ENCODE assay signal across 10 cellular contexts in the genomic region with DNA sequence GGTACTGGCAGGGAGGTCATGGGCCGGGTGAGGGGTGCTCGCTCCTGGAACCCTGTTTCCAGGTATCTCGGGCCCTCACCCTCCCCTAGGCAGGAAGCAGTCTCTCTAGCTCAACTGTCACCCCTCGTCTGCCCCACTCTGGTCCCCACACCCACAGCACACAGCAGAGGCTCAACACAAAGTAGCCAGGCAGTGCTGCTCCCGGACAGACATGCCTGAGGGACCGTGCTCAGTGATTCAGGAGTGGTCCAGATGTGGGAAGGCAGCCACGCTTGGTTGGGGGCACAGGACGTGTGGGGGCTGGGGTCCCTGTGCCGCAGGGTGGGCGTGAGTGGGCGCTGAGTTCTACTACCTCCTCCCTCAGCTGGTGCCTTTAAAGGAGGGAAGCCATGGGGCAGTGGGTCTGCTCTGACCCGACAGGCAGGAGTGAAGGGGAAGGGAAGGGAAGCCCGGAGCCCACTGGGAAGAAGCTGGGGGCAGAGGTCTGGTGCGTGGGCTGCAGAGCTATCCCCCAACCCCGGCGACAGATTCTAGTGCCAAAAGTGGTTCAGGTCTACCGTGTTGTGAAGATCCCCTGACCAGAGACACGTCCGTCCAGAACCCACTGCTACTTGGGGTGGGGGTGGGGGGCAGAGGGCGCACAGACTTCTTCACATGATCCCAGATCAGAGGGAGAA. TPM values are rescaled to one million over a fixed set of nuclear protein-coding genes. Genes with fewer than 3 reads are reported as not detected.
DNase-seq lines count a peak whose midpoint lies in the region; ATAC-seq, FAIRE-seq and TF ChIP-seq lines count a peak whose summit lies in the region.
"Had no signal": no experiment of that assay in that cellular context is flagged by ENCODE, and none has a peak within 500 bp of the region (broad histone marks: within the 10 kb centered on the region; RNA-seq: fewer than 3 reads in every experiment).

No MANE protein-coding gene starts in this region.

- H2AFZ ChIP-seq in H9 (ENCODE audit: low read length) = no peak overlapping the region

- H3K27ac ChIP-seq in 22Rv1 (peak overlapping the region; percentile 43; the same call in 1 of the 2 replicates), H9 (ENCODE audit: insufficient read length, low read depth, low read length) (no peak overlapping the region)

- H4K20me1 ChIP-seq in H9 (ENCODE audit: control insufficient read depth, insufficient read depth, insufficient read length) = no peaks in the 10 kb centered on the region

- no peaks in the 10 kb centered on the region for H3K4me1 ChIP-seq in H9 (ENCODE audit: insufficient read depth, low read length)

- no peak for FAIRE-seq in GM12892 (lab: Jason Lieb, UNC)

- H3K9me3 ChIP-seq in H9 (ENCODE audit: control insufficient read depth, low read depth, low read length) = no peaks in the 10 kb centered on the region

- no peak overlapping the region for H3K14ac ChIP-seq in H9 (ENCODE audit: insufficient read depth, low read length)

- H3K27me3 ChIP-seq in H9 (ENCODE audit: insufficient read depth, low read length) = no peaks in the 10 kb centered on the region

- no peak overlapping the region for H3T11ph ChIP-seq in H9 (ENCODE audit: low read length)

- H3K4ac ChIP-seq in H9 (ENCODE audit: low read depth, low read length) = no peak overlapping the region

- H2BK120ac ChIP-seq in H9 (ENCODE audit: low read depth, low read length, poor library complexity, severe bottlenecking) = no peak overlapping the region

- H3K27me3 Mint-ChIP-seq in H9 (ENCODE audit: low read depth) (peaks cover 3% of the 10 kb centered on the region; the same call in 1 of the 2 replicates), chondrocyte (ENCODE audit: low read depth) (no peaks in the 10 kb centered on the region), nephron progenitor cell (ENCODE audit: low read depth, poor library complexity) (no peaks in the 10 kb centered on the region)
- H3K27me3 Mint-ChIP-seq: activated naive CD4-positive, alpha-beta T cell treated with anti-CD3 and anti-CD28 coated beads, Interleukin-2, amount 50 U/mL, for 24 hours had no signal

- TF ChIP-seq CTCF in 22Rv1 (IDR thresholded peaks at IDR 0.05) (no peak), H9 (conservative IDR thresholded peaks at IDR 0.05) (no peak), chondrocyte (IDR thresholded peaks at IDR 0.05) (no peak), nephron progenitor cell (IDR thresholded peaks at IDR 0.05) (no peak)

- H3K4me3 Mint-ChIP-seq in H9 (no peak overlapping the region), chondrocyte (ENCODE audit: unreplicated experiment) (peak overlapping the region; percentile 25), nephron progenitor cell (peak overlapping the region; percentile 20)

- no peak overlapping the region for H4K5ac ChIP-seq in H9 (ENCODE audit: insufficient read length, low read depth, low read length)

- no peak overlapping the region for H2AK5ac ChIP-seq in H9 (ENCODE audit: insufficient read length, low read length)

- H2BK20ac ChIP-seq in H9 (ENCODE audit: low read depth, low read length, poor library complexity, severe bottlenecking) = no peak overlapping the region

- H3K4me2 ChIP-seq in H9 (ENCODE audit: insufficient read depth, insufficient read length, low read length) = no peak overlapping the region

- H3K9ac ChIP-seq in H9 (ENCODE audit: extremely low read depth, insufficient read length, low read length) = no peak overlapping the region

- no peak overlapping the region for H3K56ac ChIP-seq in H9 (ENCODE audit: insufficient read length, low read depth, low read length)

- no peaks in the 10 kb centered on the region for H3K9me3 Mint-ChIP-seq in H9
- no peaks in the 10 kb centered on the region for H3K9me3 Mint-ChIP-seq in chondrocyte (ENCODE audit: low read depth)
- H3K9me3 Mint-ChIP-seq in nephron progenitor cell = no peaks in the 10 kb centered on the region
- H3K9me3 Mint-ChIP-seq: activated naive CD4-positive, alpha-beta T cell treated with anti-CD3 and anti-CD28 coated beads, Interleukin-2, amount 50 U/mL, for 24 hours had no signal

- H4K91ac ChIP-seq in H9 (ENCODE audit: insufficient read length, low read depth, low read length) = no peak overlapping the region

- peaks cover 2 to 14% of the 10 kb centered on the region in 2 experiments for H3K4me1 Mint-ChIP-seq in H9
- peaks cover 76% of the 10 kb centered on the region for H3K4me1 Mint-ChIP-seq in chondrocyte (ENCODE audit: low read depth)
- peaks cover 70% of the 10 kb centered on the region for H3K4me1 Mint-ChIP-seq in nephron progenitor cell

- H3K23me2 ChIP-seq in H9 (ENCODE audit: insufficient read length, low read depth, low read length, poor library complexity, severe bottlenecking) = no peaks in the 10 kb centered on the region

- peak overlapping the region in 2 of 3 experiments; percentile 44 to 85; a peak in 2 of 7 replicates for H3K27ac Mint-ChIP-seq in H9
- peak overlapping the region; percentile 88 for H3K27ac Mint-ChIP-seq in chondrocyte (ENCODE audit: unreplicated experiment)
- peak overlapping the region; percentile 88 for H3K27ac Mint-ChIP-seq in nephron progenitor cell

- WGBS in H9 (ENCODE audit: extremely low coverage, insufficient read length, low lambda C conversion rate) = no CpG with 5 or more reads among the region's 20 CpGs

- TF ChIP-seq POLR2A in GM12892 (IDR thresholded peaks at IDR 0.05; ENCODE audit: low read depth, low read length) = no peak

- H3K79me2 ChIP-seq in H9 (ENCODE audit: insufficient read depth, low read length) = no peaks in the 10 kb centered on the region

- no peak overlapping the region for H3K23ac ChIP-seq in H9 (ENCODE audit: insufficient read length, low read depth, low read length)

- H2BK12ac ChIP-seq in H9 (ENCODE audit: insufficient read length, low read depth, low read length) = no peak overlapping the region

- H2BK15ac ChIP-seq in H9 (ENCODE audit: low read depth, low read length) = no peak overlapping the region

- no peak overlapping the region for H2BK5ac ChIP-seq in H9 (ENCODE audit: insufficient read length, low read length)

- H4K8ac ChIP-seq in H9 (replicated peaks; ENCODE audit: insufficient read length, low read depth, low read length) = no peak overlapping the region

- H3K79me1 ChIP-seq in H9 (ENCODE audit: insufficient read depth, low read depth, low read length, poor library complexity, severe bottlenecking) = no peaks in the 10 kb centered on the region

- H3K36me3 Mint-ChIP-seq in H9 (ENCODE audit: insufficient read depth in 1 of 3, low read depth in 3 of 3) (peaks cover 22 to 45% (median 37%) of the 10 kb centered on the region in 3 experiments; a peak in 6 of 7 replicates), chondrocyte (ENCODE audit: low read depth) (peaks cover 21% of the 10 kb centered on the region), nephron progenitor cell (ENCODE audit: low read depth) (peaks cover 36% of the 10 kb centered on the region)

- DNase-seq in H9 (peak; percentile 36), chondrocyte (ENCODE audit: low spot score) (no peak), nephron progenitor cell (no peak), AG20443 (ENCODE audit: low spot score) (no peak), GM12892 (ENCODE audit: insufficient read length) (no peak), activated gamma-delta T cell treated with Interleukin-2 at 50 U/mL for 16 hours (no peak)
- DNase-seq: Karpas-422 had no signal

- ATAC-seq in GM19035 (IDR thresholded peaks at IDR 0.05; ENCODE audit: unreplicated experiment) = no peak

- H3K18ac ChIP-seq in H9 (ENCODE audit: insufficient read length, low read depth, low read length) = no peak overlapping the region

RNA-seq across cellular contexts. Expression of a gene that starts 11.8 kb away (rescaled TPM):
- total RNA-seq in H9 (2021) = 26.0 and 28.4 TPM in 2 replicates
- 53.3 to 206 TPM (median 189 TPM) in 3 replicates for total RNA-seq in chondrocyte
- 56.1 TPM for polyA plus RNA-seq in GM12892 (2012; ENCODE audit: missing spikeins)

RNA-seq across cellular contexts. Expression of a gene that starts 28.0 kb away (rescaled TPM):
- 11.0 and 14.6 TPM in 2 replicates for total RNA-seq in H9 (2021)
- 23.5 to 39.8 TPM (median 24.1 TPM) in 3 replicates for total RNA-seq in chondrocyte
- 47.8 TPM for polyA plus RNA-seq in GM12892 (2012; ENCODE audit: missing spikeins)

RNA-seq across cellular contexts. Expression of a gene that starts 32.9 kb away (rescaled TPM):
- total RNA-seq in H9 (2021) = 137 and 144 TPM in 2 replicates
- total RNA-seq in chondrocyte = 93.0 to 94.5 TPM (median 93.9 TPM) in 3 replicates
- polyA plus RNA-seq in GM12892 (2012; ENCODE audit: missing spikeins) = 52.3 TPM

Comparison
In these comparisons a context has a peak if more than half of its experiments do, and no peak if none do; other contexts are left out.
1. H3K4me3 Mint-ChIP-seq: peak in chondrocyte (single experiment) and nephron progenitor cell (single experiment); none in H9 (0 of 2).
2. Peak in every context shown above with its lines, with median percentiles within 50 percentile points of each other: H3K27ac Mint-ChIP-seq.